Comparison of ENCODE assay signal across 8 cellular contexts in genomic region chr13:106619688-106620555, GRCh38. TPM values are rescaled to one million over a fixed set of nuclear protein-coding genes. Genes with fewer than 3 reads are reported as not detected.
A peak's percentile ranks its signal among the peaks of the same experiment; 100 is the strongest.
DNase-seq lines count a peak whose midpoint lies in the region; ATAC-seq, FAIRE-seq and TF ChIP-seq lines count a peak whose summit lies in the region.

No MANE protein-coding gene starts in this region.

- H3K4me3 ChIP-seq in fibroblast of mammary gland (ENCODE audit: control insufficient read depth, low read depth, low read length) (no peak overlapping the region), MG63 (no peak overlapping the region)

- BruUV-seq in Calu3 (replicated peaks; lab: Mats Ljungman, UMichigan): no TSS peak

- H3K36me3 Mint-ChIP-seq in Calu3 (ENCODE audit: insufficient read depth, unreplicated experiment) (no peaks in the 10 kb centered on the region), nephron (ENCODE audit: low read depth) (no peaks in the 10 kb centered on the region)

- ATAC-seq in GM18909 (IDR thresholded peaks at IDR 0.05; ENCODE audit: poor library complexity, unreplicated experiment): peak; percentile 98
- peak; percentile 86 for ATAC-seq in HG03060 (IDR thresholded peaks at IDR 0.05; ENCODE audit: low read depth, unreplicated experiment)

- intact Hi-C loops in Calu3 (cut with micrococcal nuclease; ENCODE audit: unreplicated experiment): no loop called here

- CTCF ChIA-PET in Calu3 (lab: Charles Lee): no interaction called here

- peak overlapping the region; percentile 59 for H3K4me3 Mint-ChIP-seq in Calu3 (ENCODE audit: low read depth, unreplicated experiment)
- H3K4me3 Mint-ChIP-seq in nephron: no peak overlapping the region

- H3K27me3 ChIP-seq in MG63: peaks cover 22% of the 10 kb centered on the region

- H3K9me3 Mint-ChIP-seq in Calu3 (ENCODE audit: low read depth, unreplicated experiment) (no peaks in the 10 kb centered on the region), nephron (no peaks in the 10 kb centered on the region)

- H3K4me1 Mint-ChIP-seq in Calu3 (ENCODE audit: low read depth, unreplicated experiment) (no peaks in the 10 kb centered on the region), nephron (no peaks in the 10 kb centered on the region)

- H3K27me3 Mint-ChIP-seq in Calu3 (ENCODE audit: unreplicated experiment): no peaks in the 10 kb centered on the region
- H3K27me3 Mint-ChIP-seq in nephron (ENCODE audit: low read depth): no peaks in the 10 kb centered on the region

- H3K36me3 ChIP-seq in MG63: no peaks in the 10 kb centered on the region

- H3K9me3 ChIP-seq in MG63: no peaks in the 10 kb centered on the region

- TF ChIP-seq CTCF in Calu3 (IDR thresholded peaks at IDR 0.05; ENCODE audit: unreplicated experiment) (peak; percentile 27), fibroblast of mammary gland (conservative IDR thresholded peaks at IDR 0.05; ENCODE audit: control insufficient read depth, insufficient read depth, low read depth, low read length) (peak; percentile 95), nephron (IDR thresholded peaks at IDR 0.05; ENCODE audit: unreplicated experiment in 3 of 3) (peak; percentile 71 to 79 (median 77))

- DNase-seq in Calu3 (peak; percentile 7), NCI-H1930 (lab: John Stamatoyannopoulos, UW) (peak; percentile 64 to 69), fibroblast of mammary gland (ENCODE audit: low read depth) (peak; percentile 73), MG63 (no peak)

- H3K27ac Mint-ChIP-seq in Calu3 (ENCODE audit: unreplicated experiment): no peak overlapping the region
- H3K27ac Mint-ChIP-seq in nephron: no peak overlapping the region

- FAIRE-seq in TTC549 (lab: Jason Lieb, UNC): peak; percentile 68

RNA-seq across cellular contexts. Expression of gene ARGLU1, which starts 52.0 kb away (rescaled TPM):
- total RNA-seq in Calu3 (2022): 28.8 and 34.0 TPM in 2 replicates
- 63.4 and 89.4 TPM in 2 replicates for total RNA-seq in MG63 (2014; rRNA removed; shearing (Covaris generic); ENCODE audit: low replicate concordance)

Comparison
In these comparisons a context has a peak if more than half of its experiments do, and no peak if none do; other contexts are left out.
1. CTCF ChIP-seq: peak in every context shown above with its lines; median percentile 95 in fibroblast of mammary gland; 77 in nephron; 27 in Calu3.